In the genomic region with DNA sequence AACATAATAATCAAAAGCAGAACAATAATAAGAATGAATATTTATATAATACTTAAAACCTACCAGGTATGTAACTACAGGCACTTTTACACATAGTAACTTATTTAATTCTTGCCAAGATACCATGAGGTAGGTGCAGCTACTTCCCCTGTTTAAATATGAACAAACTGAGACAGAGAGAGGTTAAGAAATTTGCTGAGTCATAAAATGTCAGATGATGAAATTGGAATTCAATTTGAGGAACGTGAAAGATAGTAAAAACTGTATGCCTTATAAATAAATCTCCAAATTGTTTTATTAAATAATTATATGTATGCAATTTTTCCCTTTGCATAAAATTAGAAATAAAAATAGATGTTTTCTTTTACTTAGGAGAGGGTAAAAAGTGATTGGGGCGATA, we compare ENCODE assay signal across 1 cellular context.
TF ChIP-seq lines count a peak whose summit lies in the region.

No MANE protein-coding gene starts in this region.

TF ChIP-seq in K562, 482 proteins besides CTCF, POLR2A, EP300 and RAD21 (continued from another document):
- TF ChIP-seq, protein P1, sequence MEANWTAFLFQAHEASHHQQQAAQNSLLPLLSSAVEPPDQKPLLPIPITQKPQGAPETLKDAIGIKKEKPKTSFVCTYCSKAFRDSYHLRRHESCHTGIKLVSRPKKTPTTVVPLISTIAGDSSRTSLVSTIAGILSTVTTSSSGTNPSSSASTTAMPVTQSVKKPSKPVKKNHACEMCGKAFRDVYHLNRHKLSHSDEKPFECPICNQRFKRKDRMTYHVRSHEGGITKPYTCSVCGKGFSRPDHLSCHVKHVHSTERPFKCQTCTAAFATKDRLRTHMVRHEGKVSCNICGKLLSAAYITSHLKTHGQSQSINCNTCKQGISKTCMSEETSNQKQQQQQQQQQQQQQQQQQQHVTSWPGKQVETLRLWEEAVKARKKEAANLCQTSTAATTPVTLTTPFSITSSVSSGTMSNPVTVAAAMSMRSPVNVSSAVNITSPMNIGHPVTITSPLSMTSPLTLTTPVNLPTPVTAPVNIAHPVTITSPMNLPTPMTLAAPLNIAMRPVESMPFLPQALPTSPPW (CRISPR knock-in tag; IDR thresholded peaks at IDR 0.05) = no peak
- TF ChIP-seq MAFF (IDR thresholded peaks at IDR 0.05; ENCODE audit: low read length) (peak; percentile 20; the same call in 1 of the 2 replicates), KHSRP (IDR thresholded peaks at IDR 0.05) (no peak), MAFG (tag; conservative IDR thresholded peaks at IDR 0.05) (peak; percentile 57; the same call in 1 of the 2 replicates), EWSR1 (IDR thresholded peaks at IDR 0.05; ENCODE audit: borderline replicate concordance, low read depth, partially characterized antibody) (no peak), C11orf30 (IDR thresholded peaks at IDR 0.05; ENCODE audit: low read depth) (peak; percentile 17; the same call in 1 of the 2 replicates), ZBTB1 (CRISPR knock-in tag; IDR thresholded peaks at IDR 0.05; ENCODE audit: borderline replicate concordance, low read depth) (no peak), RBM25 (IDR thresholded peaks at IDR 0.05; ENCODE audit: low read depth, low read length, severe bottlenecking) (no peak)
- TF ChIP-seq, protein P2, sequence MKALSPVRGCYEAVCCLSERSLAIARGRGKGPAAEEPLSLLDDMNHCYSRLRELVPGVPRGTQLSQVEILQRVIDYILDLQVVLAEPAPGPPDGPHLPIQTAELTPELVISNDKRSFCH (CRISPR knock-in tag; IDR thresholded peaks at IDR 0.05) = no peak
- TF ChIP-seq, protein P2 (tag; IDR thresholded peaks at IDR 0.05) = no peak
- TF ChIP-seq, protein P3, sequence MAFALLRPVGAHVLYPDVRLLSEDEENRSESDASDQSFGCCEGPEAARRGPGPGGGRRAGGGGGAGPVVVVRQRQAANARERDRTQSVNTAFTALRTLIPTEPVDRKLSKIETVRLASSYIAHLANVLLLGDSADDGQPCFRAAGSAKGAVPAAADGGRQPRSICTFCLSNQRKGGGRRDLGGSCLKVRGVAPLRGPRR (CRISPR knock-in tag; IDR thresholded peaks at IDR 0.05) = no peak
- TF ChIP-seq, protein P4, sequence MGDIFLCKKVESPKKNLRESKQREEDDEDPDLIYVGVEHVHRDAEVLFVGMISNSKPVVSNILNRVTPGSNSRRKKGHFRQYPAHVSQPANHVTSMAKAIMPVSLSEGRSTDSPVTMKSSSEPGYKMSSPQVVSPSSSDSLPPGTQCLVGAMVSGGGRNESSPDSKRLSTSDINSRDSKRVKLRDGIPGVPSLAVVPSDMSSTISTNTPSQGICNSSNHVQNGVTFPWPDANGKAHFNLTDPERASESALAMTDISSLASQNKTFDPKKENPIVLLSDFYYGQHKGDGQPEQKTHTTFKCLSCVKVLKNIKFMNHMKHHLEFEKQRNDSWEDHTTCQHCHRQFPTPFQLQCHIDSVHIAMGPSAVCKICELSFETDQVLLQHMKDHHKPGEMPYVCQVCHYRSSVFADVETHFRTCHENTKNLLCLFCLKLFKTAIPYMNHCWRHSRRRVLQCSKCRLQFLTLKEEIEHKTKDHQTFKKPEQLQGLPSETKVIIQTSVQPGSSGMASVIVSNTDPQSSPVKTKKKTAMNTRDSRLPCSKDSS (IDR thresholded peaks at IDR 0.05; ENCODE audit: low read depth, partially characterized antibody) = no peak
